In genomic region chr15:101244889-101245668, GRCh38 we compare ENCODE assay signal across 10 cellular contexts. TPM values are rescaled to one million over a fixed set of nuclear protein-coding genes. Genes with fewer than 3 reads are reported as not detected.
DNase-seq lines count a peak whose midpoint lies in the region; ATAC-seq and TF ChIP-seq lines count a peak whose summit lies in the region.
"Had no signal": no experiment of that assay in that cellular context is flagged by ENCODE, and none has a peak within 500 bp of the region (broad histone marks: within the 10 kb centered on the region; RNA-seq: fewer than 3 reads in every experiment).

No MANE protein-coding gene starts in this region.

- H3K79me2 ChIP-seq in DND-41 (ENCODE audit: insufficient read depth, low read length) (peaks cover 95% of the 10 kb centered on the region), GM23248 (ENCODE audit: insufficient read depth) (peaks cover 100% of the 10 kb centered on the region)

- in situ Hi-C loops in GM23248 (cut with MboI): no loop called here

- ATAC-seq in DND-41 (ENCODE audit: insufficient read depth, low read depth) (no peak), GM19328 (IDR thresholded peaks at IDR 0.05; ENCODE audit: unreplicated experiment) (no peak), HG02885 (IDR thresholded peaks at IDR 0.05; ENCODE audit: poor library complexity, unreplicated experiment) (no peak)
- ATAC-seq in activated CD8-positive, alpha-beta T cell treated with anti-CD3 and anti-CD28 coated beads, Interleukin-2, amount 10 ng/mL, durations not matched to agents 7 days and 5 days: no peak

- peak overlapping the region; percentile 65 for H3K4me3 Mint-ChIP-seq in activated CD8-positive, alpha-beta T cell treated with anti-CD3 and anti-CD28 coated beads, Interleukin-2, amount 10 ng/mL, durations not matched to agents 7 days and 5 days

- no peaks in the 10 kb centered on the region for H3K27me3 Mint-ChIP-seq in activated CD8-positive, alpha-beta T cell treated with anti-CD3 and anti-CD28 coated beads, Interleukin-2, amount 10 ng/mL, durations not matched to agents 7 days and 5 days (ENCODE audit: low read depth)

- H2AK5ac ChIP-seq in mesenchymal stem cell (ENCODE audit: low read length, severe bottlenecking): no peak overlapping the region

- peak overlapping the region; percentile 20; the same call in 1 of the 2 replicates for H3K9ac ChIP-seq in DND-41 (ENCODE audit: low read depth, low read length)
- peak overlapping the region; percentile 3 for H3K9ac ChIP-seq in mesenchymal stem cell (ENCODE audit: low read length)
- no peak overlapping the region for H3K9ac ChIP-seq in GM23248

- H3K9me3 Mint-ChIP-seq in activated CD8-positive, alpha-beta T cell treated with anti-CD3 and anti-CD28 coated beads, Interleukin-2, amount 10 ng/mL, durations not matched to agents 7 days and 5 days (ENCODE audit: insufficient read depth): no peaks in the 10 kb centered on the region

- no peaks in the 10 kb centered on the region for H3K9me2 ChIP-seq in GM23248 (ENCODE audit: insufficient read depth)

- WGBS in mesenchymal stem cell: 97% methylated on average over 13 of the region's 14 CpGs
- 96% methylated on average over 14 of the region's 14 CpGs for WGBS in suprapubic skin
- WGBS in GM23248 (ENCODE audit: low coverage in 1 of 2, low lambda C conversion rate in 2 of 2, missing lambda C conversion rate in 2 of 2), 2 experiments: 94 to 95% methylated on average over 14 of the region's 14 CpGs

- no peak for TF ChIP-seq CTCF in AG04449 (IDR thresholded peaks at IDR 0.05; ENCODE audit: insufficient read depth, low read length, missing control alignments)
- no peak for TF ChIP-seq CTCF in DND-41 (IDR thresholded peaks at IDR 0.05; ENCODE audit: borderline replicate concordance, extremely low read depth, low read length, poor library complexity, severe bottlenecking)
- TF ChIP-seq CTCF in suprapubic skin (IDR thresholded peaks at IDR 0.05): no peak

- H3K36me3 ChIP-seq in DND-41 (ENCODE audit: insufficient read depth, low read length) (peaks cover 15% of the 10 kb centered on the region), mesenchymal stem cell (ENCODE audit: control insufficient read depth in 1 of 2, insufficient read depth in 2 of 2, low read depth in 1 of 2, low read length in 2 of 2) (peaks cover 28 to 29% of the 10 kb centered on the region in 2 experiments), suprapubic skin (no peaks in the 10 kb centered on the region), GM23248 (ENCODE audit: low read depth) (no peaks in the 10 kb centered on the region)

- DNase-seq in AG04449 (ENCODE audit: low read depth, low spot score) (no peak), DND-41 (no peak), mesenchymal stem cell (no peak), suprapubic skin (ENCODE audit: low spot score in 2 of 2) (no peak), GM23248 (no peak)
- DNase-seq in activated CD8-positive, alpha-beta T cell treated with anti-CD3 and anti-CD28 coated beads, Interleukin-2, amount 10 ng/mL, durations not matched to agents 7 days and 5 days: no peak
- DNase-seq: kidney glomerular epithelial cell had no signal

- TF ChIP-seq EP300 in suprapubic skin (IDR thresholded peaks at IDR 0.05): no peak

- H3F3A ChIP-seq in GM23248 (ENCODE audit: insufficient read depth): peaks cover 37% of the 10 kb centered on the region

- H3K27ac Mint-ChIP-seq in activated CD8-positive, alpha-beta T cell treated with anti-CD3 and anti-CD28 coated beads, Interleukin-2, amount 10 ng/mL, durations not matched to agents 7 days and 5 days: peak overlapping the region; percentile 88

- H3K4me2 ChIP-seq in DND-41 (ENCODE audit: insufficient read depth, low read length) (peak overlapping the region; percentile 50), mesenchymal stem cell (ENCODE audit: low read length, poor library complexity, severe bottlenecking) (no peak overlapping the region), GM23248 (ENCODE audit: unreplicated experiment) (no peak overlapping the region)

- CTCF ChIA-PET in AG04449 (lab: Yijun Ruan, JAX): interaction anchor here (1.0 to 4.5 kb wide), 8 partner anchors 8 to 237 kb away, joined by 3 to 35 read pairs (median 4); no protein-coding TSS in a partner anchor
- CTCF ChIA-PET in activated CD8-positive, alpha-beta T cell treated with anti-CD3 and anti-CD28 coated beads, Interleukin-2, amount 10 ng/mL, durations not matched to agents 7 days and 5 days (lab: Charles Lee): interaction anchor here (0.7 to 10.6 kb wide), 14 partner anchors 10 to 237 kb away, joined by 3 to 123 read pairs (median 5); partner anchors contain the start of gene CHSY1

- H3K27ac ChIP-seq in DND-41 (ENCODE audit: low read length) (peak overlapping the region; percentile 89), mesenchymal stem cell (ENCODE audit: low read length, poor library complexity, severe bottlenecking) (no peak overlapping the region), suprapubic skin (no peak overlapping the region), GM23248 (no peak overlapping the region)

- H4K8ac ChIP-seq in mesenchymal stem cell (ENCODE audit: low read length): no peak overlapping the region

- H3K4me3 ChIP-seq in AG04449 (ENCODE audit: low read depth, low read length): peak overlapping the region; percentile 13; the same call in 1 of the 2 replicates
- H3K4me3 ChIP-seq in DND-41 (ENCODE audit: low read depth in 1 of 2, low read length in 2 of 2): peak overlapping the region in 1 of 2 experiments; percentile 25; a peak in 1 of 4 replicates
- H3K4me3 ChIP-seq in mesenchymal stem cell (ENCODE audit: insufficient read depth in 1 of 2, low read depth in 1 of 2, low read length in 2 of 2): no peak overlapping the region
- no peak overlapping the region for H3K4me3 ChIP-seq in suprapubic skin
- H3K4me3 ChIP-seq in GM23248: no peak overlapping the region
- H3K4me3 ChIP-seq: skin epidermis had no signal

- H3K4me1 ChIP-seq in DND-41 (ENCODE audit: insufficient read depth, low read length) (peaks cover 83% of the 10 kb centered on the region), mesenchymal stem cell (ENCODE audit: control insufficient read depth, insufficient read depth, low read depth, low read length) (peaks cover 18% of the 10 kb centered on the region), suprapubic skin (peaks cover 90% of the 10 kb centered on the region), GM23248 (ENCODE audit: insufficient read depth) (peaks cover 35% of the 10 kb centered on the region)

- H2AFZ ChIP-seq in DND-41 (ENCODE audit: low read depth, low read length) (no peak overlapping the region), mesenchymal stem cell (ENCODE audit: low read depth, low read length) (no peak overlapping the region), GM23248 (no peak overlapping the region)

- no peaks in the 10 kb centered on the region for H3K27me3 ChIP-seq in DND-41 (ENCODE audit: insufficient read depth, low read length, poor library complexity)
- no peaks in the 10 kb centered on the region for H3K27me3 ChIP-seq in mesenchymal stem cell (ENCODE audit: control insufficient read depth in 1 of 2, insufficient read depth in 1 of 2, low read length in 2 of 2)
- H3K27me3 ChIP-seq in suprapubic skin: no peaks in the 10 kb centered on the region
- H3K27me3 ChIP-seq in GM23248 (replicated peaks; ENCODE audit: insufficient read depth): no peaks in the 10 kb centered on the region

- peak overlapping the region in 1 of 2 experiments; percentile 28 for H3K18ac ChIP-seq in mesenchymal stem cell (ENCODE audit: low read depth in 1 of 2, low read length in 2 of 2)

- H3K23ac ChIP-seq in mesenchymal stem cell (ENCODE audit: low read length in 2 of 2): peak overlapping the region in 1 of 2 experiments; percentile 60

- H2BK5ac ChIP-seq in mesenchymal stem cell (ENCODE audit: low read depth, low read length, poor library complexity, severe bottlenecking): no peak overlapping the region

- H4K20me1 ChIP-seq in DND-41 (ENCODE audit: insufficient read depth, low read length) (peaks cover 23% of the 10 kb centered on the region), GM23248 (ENCODE audit: insufficient read depth) (peaks cover 14% of the 10 kb centered on the region)

- H3K36me3 Mint-ChIP-seq in activated CD8-positive, alpha-beta T cell treated with anti-CD3 and anti-CD28 coated beads, Interleukin-2, amount 10 ng/mL, durations not matched to agents 7 days and 5 days (ENCODE audit: low read depth): peaks cover 73% of the 10 kb centered on the region

- no peak overlapping the region for H2BK15ac ChIP-seq in mesenchymal stem cell (ENCODE audit: low read depth, poor library complexity, severe bottlenecking)

- no peak overlapping the region for H2BK120ac ChIP-seq in mesenchymal stem cell (ENCODE audit: low read depth, low read length)

- POLR2A ChIA-PET in AG04449 (lab: Yijun Ruan, JAX): interaction anchor here (0.7 kb wide), 1 partner anchor 159 kb away, joined by 3 read pairs; no protein-coding TSS in a partner anchor
- POLR2A ChIA-PET in activated CD8-positive, alpha-beta T cell treated with anti-CD3 and anti-CD28 coated beads, Interleukin-2, amount 10 ng/mL, durations not matched to agents 7 days and 5 days (lab: Charles Lee): interaction anchor here (0.9 to 3.2 kb wide), 2 partner anchors 40 to 119 kb away, joined by 3 to 12 read pairs; no protein-coding TSS in a partner anchor

- no peak overlapping the region for H4K91ac ChIP-seq in mesenchymal stem cell (ENCODE audit: low read length)

- H3K4ac ChIP-seq in mesenchymal stem cell (ENCODE audit: low read depth in 1 of 2, low read length in 2 of 2): no peak overlapping the region

- H3K79me1 ChIP-seq in mesenchymal stem cell (replicated peaks; ENCODE audit: low read length, poor library complexity, severe bottlenecking): no peaks in the 10 kb centered on the region

- H3K14ac ChIP-seq in mesenchymal stem cell (ENCODE audit: low read length in 2 of 2): peak overlapping the region in 1 of 2 experiments; percentile 6

- H3K9me3 ChIP-seq in DND-41 (ENCODE audit: insufficient read depth, low read length, severe bottlenecking) (no peaks in the 10 kb centered on the region), mesenchymal stem cell (ENCODE audit: control insufficient read depth, low read length) (no peaks in the 10 kb centered on the region), suprapubic skin (no peaks in the 10 kb centered on the region), GM23248 (ENCODE audit: low read depth) (no peaks in the 10 kb centered on the region)

- H3K4me1 Mint-ChIP-seq in activated CD8-positive, alpha-beta T cell treated with anti-CD3 and anti-CD28 coated beads, Interleukin-2, amount 10 ng/mL, durations not matched to agents 7 days and 5 days (ENCODE audit: low read depth): peaks cover 93% of the 10 kb centered on the region

- TF ChIP-seq POLR2A in suprapubic skin (IDR thresholded peaks at IDR 0.05): no peak

- H2BK12ac ChIP-seq in mesenchymal stem cell (ENCODE audit: low read length in 2 of 2): no peak overlapping the region

RNA-seq across cellular contexts. Expression of gene CHSY1, which starts 6.8 kb away (rescaled TPM):
- total RNA-seq in activated CD8-positive, alpha-beta T cell treated with anti-CD3 and anti-CD28 coated beads, Interleukin-2, amount 10 ng/mL, durations not matched to agents 7 days and 5 days: 10 to 100 TPM; 44.6 to 46.4 TPM
- polyA plus RNA-seq in mesenchymal stem cell (2013, experiment 1 of 2): 30.7 TPM
- polyA plus RNA-seq in mesenchymal stem cell (2013, experiment 2 of 2): 32.2 TPM
- total RNA-seq in suprapubic skin: 10 to 100 TPM; 29.7 to 39.6 (median 30.5) TPM
- total RNA-seq in GM23248 (2014; rRNA removed; shearing (Covaris generic)): 29.8 and 31.3 TPM in 2 replicates
- polyA plus RNA-seq in GM23248 (2016; fragmentation: Nextera tagmentation; extraction: Ambion mirVana): 4.8 and 5.2 TPM in 2 replicates

RNA-seq across cellular contexts. Expression of gene SELENOS, which starts 32.2 kb away (rescaled TPM):
- 10 to 100 TPM; 29.8 to 32.2 TPM for total RNA-seq in activated CD8-positive, alpha-beta T cell treated with anti-CD3 and anti-CD28 coated beads, Interleukin-2, amount 10 ng/mL, durations not matched to agents 7 days and 5 days
- 89.5 TPM for polyA plus RNA-seq in mesenchymal stem cell (2013, experiment 1 of 2)
- 95.2 TPM for polyA plus RNA-seq in mesenchymal stem cell (2013, experiment 2 of 2)
- total RNA-seq in suprapubic skin: 10 to 100 TPM; 39.8 to 88.3 (median 50.2) TPM
- 98.7 and 98.9 TPM in 2 replicates for total RNA-seq in GM23248 (2014; rRNA removed; shearing (Covaris generic))
- 142 TPM in 2 replicates for polyA plus RNA-seq in GM23248 (2016; fragmentation: Nextera tagmentation; extraction: Ambion mirVana)

RNA-seq across cellular contexts. Expression of gene SNRPA1, which starts 50.0 kb away (rescaled TPM):
- 100 to 1,000 TPM; 138 to 144 TPM for total RNA-seq in activated CD8-positive, alpha-beta T cell treated with anti-CD3 and anti-CD28 coated beads, Interleukin-2, amount 10 ng/mL, durations not matched to agents 7 days and 5 days
- 40.4 TPM for polyA plus RNA-seq in mesenchymal stem cell (2013, experiment 1 of 2)
- polyA plus RNA-seq in mesenchymal stem cell (2013, experiment 2 of 2): 42.2 TPM
- total RNA-seq in suprapubic skin: 100 to 1,000 TPM in 1 of 4 donors, 10 to 100 TPM in 3; 43.1 to 122 (median 48.2) TPM
- total RNA-seq in GM23248 (2014; rRNA removed; shearing (Covaris generic)): 29.3 and 35.2 TPM in 2 replicates
- 67.7 and 70.4 TPM in 2 replicates for polyA plus RNA-seq in GM23248 (2016; fragmentation: Nextera tagmentation; extraction: Ambion mirVana)
